ENCODE assay signal across 1 cellular context in the genomic region with DNA sequence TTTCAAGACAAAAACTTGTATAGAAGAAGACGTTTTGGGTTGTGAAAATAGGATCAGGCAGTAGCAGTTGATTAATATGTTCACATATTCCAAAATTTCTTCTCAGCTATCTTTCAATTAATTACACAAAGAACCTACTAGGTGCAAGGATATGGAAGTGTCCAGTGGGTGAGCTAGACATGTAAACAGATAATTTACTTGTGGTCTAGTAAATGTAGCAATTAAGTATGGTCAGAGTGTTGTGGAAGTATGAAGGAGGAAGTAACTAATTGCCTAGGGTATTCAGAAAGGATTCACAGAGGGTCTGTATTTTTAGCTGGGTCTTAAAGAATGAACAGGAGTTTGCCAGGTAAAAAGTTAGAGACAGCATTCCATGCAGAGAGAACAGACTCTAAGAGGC.
A peak's percentile ranks its signal among the peaks of the same experiment; 100 is the strongest.
TF ChIP-seq lines count a peak whose summit lies in the region.

No MANE protein-coding gene starts in this region.

TF ChIP-seq in GM12878, 131 proteins besides CTCF, POLR2A, EP300 and RAD21:
- TF ChIP-seq DPF2 (IDR thresholded peaks at IDR 0.05), result peak; percentile 64; the same call in 1 of the 2 replicates
- no peak for TF ChIP-seq CHD4 (IDR thresholded peaks at IDR 0.05)
- TF ChIP-seq RUNX3 (IDR thresholded peaks at IDR 0.05; ENCODE audit: low read length), result no peak
- TF ChIP-seq SP1 (IDR thresholded peaks at IDR 0.05; ENCODE audit: low read depth, low read length), result no peak
- peak; percentile 60; the same call in 1 of the 2 replicates for TF ChIP-seq MTA2 (IDR thresholded peaks at IDR 0.05; ENCODE audit: low read depth)
- TF ChIP-seq NR2F1 (conservative IDR thresholded peaks at IDR 0.05), result no peak
- no peak for TF ChIP-seq CREB1 (IDR thresholded peaks at IDR 0.05; ENCODE audit: low read depth)
- 0 out of 4 replicates have a peak, but pooled peaks of 1 of the 2 experiments have one; percentile 9 for TF ChIP-seq IKZF2 (IDR thresholded peaks at IDR 0.05)
- TF ChIP-seq HDAC2 (IDR thresholded peaks at IDR 0.05), result no peak
- TF ChIP-seq, protein P1, sequence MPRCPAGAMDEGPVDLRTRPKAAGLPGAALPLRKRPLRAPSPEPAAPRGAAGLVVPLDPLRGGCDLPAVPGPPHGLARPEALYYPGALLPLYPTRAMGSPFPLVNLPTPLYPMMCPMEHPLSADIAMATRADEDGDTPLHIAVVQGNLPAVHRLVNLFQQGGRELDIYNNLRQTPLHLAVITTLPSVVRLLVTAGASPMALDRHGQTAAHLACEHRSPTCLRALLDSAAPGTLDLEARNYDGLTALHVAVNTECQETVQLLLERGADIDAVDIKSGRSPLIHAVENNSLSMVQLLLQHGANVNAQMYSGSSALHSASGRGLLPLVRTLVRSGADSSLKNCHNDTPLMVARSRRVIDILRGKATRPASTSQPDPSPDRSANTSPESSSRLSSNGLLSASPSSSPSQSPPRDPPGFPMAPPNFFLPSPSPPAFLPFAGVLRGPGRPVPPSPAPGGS (IDR thresholded peaks at IDR 0.05; ENCODE audit: borderline replicate concordance, insufficient read depth, low read depth, low read length, poor library complexity, severe bottlenecking), result no peak
- TF ChIP-seq ASH2L (IDR thresholded peaks at IDR 0.05; ENCODE audit: borderline replicate concordance, low read depth), result no peak
- TF ChIP-seq STAT3 (IDR thresholded peaks at IDR 0.05; ENCODE audit: low read depth, low read length), result no peak
- TF ChIP-seq EZH2 (IDR thresholded peaks at IDR 0.05; ENCODE audit: borderline replicate concordance, control insufficient read depth, low read depth, low read length), result no peak
- TF ChIP-seq YBX1 (IDR thresholded peaks at IDR 0.05), result no peak
- TF ChIP-seq PML (IDR thresholded peaks at IDR 0.05; ENCODE audit: low read length), result no peak
- TF ChIP-seq GATAD2B (conservative IDR thresholded peaks at IDR 0.05; ENCODE audit: low read depth), result no peak
- no peak for TF ChIP-seq PAX8 (IDR thresholded peaks at IDR 0.05)
- TF ChIP-seq, protein P2, sequence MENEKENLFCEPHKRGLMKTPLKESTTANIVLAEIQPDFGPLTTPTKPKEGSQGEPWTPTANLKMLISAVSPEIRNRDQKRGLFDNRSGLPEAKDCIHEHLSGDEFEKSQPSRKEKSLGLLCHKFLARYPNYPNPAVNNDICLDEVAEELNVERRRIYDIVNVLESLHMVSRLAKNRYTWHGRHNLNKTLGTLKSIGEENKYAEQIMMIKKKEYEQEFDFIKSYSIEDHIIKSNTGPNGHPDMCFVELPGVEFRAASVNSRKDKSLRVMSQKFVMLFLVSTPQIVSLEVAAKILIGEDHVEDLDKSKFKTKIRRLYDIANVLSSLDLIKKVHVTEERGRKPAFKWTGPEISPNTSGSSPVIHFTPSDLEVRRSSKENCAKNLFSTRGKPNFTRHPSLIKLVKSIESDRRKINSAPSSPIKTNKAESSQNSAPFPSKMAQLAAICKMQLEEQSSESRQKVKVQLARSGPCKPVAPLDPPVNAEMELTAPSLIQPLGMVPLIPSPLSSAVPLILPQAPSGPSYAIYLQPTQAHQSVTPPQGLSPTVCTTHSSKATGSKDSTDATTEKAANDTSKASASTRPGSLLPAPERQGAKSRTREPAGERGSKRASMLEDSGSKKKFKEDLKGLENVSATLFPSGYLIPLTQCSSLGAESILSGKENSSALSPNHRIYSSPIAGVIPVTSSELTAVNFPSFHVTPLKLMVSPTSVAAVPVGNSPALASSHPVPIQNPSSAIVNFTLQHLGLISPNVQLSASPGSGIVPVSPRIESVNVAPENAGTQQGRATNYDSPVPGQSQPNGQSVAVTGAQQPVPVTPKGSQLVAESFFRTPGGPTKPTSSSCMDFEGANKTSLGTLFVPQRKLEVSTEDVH (IDR thresholded peaks at IDR 0.05; ENCODE audit: low read depth, partially characterized antibody), result no peak
- no peak for TF ChIP-seq CBX5 (IDR thresholded peaks at IDR 0.05; ENCODE audit: low read depth)
- TF ChIP-seq ATF3 (IDR thresholded peaks at IDR 0.05; ENCODE audit: borderline replicate concordance, extremely low read depth, low read depth, low read length), result no peak
- no peak for TF ChIP-seq CHD1 (IDR thresholded peaks at IDR 0.05; ENCODE audit: low read depth, low read length)
- no peak for TF ChIP-seq KLF5 (IDR thresholded peaks at IDR 0.05; ENCODE audit: partially characterized antibody)
- no peak for TF ChIP-seq USF1 (IDR thresholded peaks at IDR 0.05; ENCODE audit: borderline replicate concordance, extremely low read length, insufficient read depth, low read depth, low read length)
